Comparison of ENCODE assay signal across 30 cellular contexts in genomic region chr16:86306046-86306644, GRCh38.
A peak's percentile ranks its signal among the peaks of the same experiment; 100 is the strongest.
DNase-seq lines count a peak whose midpoint lies in the region; ATAC-seq and TF ChIP-seq lines count a peak whose summit lies in the region.
"Had no signal": no experiment of that assay in that cellular context is flagged by ENCODE, and none has a peak within 500 bp of the region (broad histone marks: within the 10 kb centered on the region; RNA-seq: fewer than 3 reads in every experiment).

No MANE protein-coding gene starts in this region.

- DNase-seq in AG09309 (ENCODE audit: low read depth) (peak; percentile 91), SJSA1 (ENCODE audit: low read depth in 1 of 2, low spot score in 2 of 2) (peak in 1 of 2 experiments; percentile 70), fibroblast of mammary gland (ENCODE audit: low read depth) (peak; percentile 41), ecto neural progenitor cell (ENCODE audit: low spot score) (no peak), hypothalamus (lab: John Stamatoyannopoulos, UW) (no peak), heart left ventricle (no peak)
- DNase-seq: activated CD4-positive, alpha-beta T cell treated with anti-CD3 and anti-CD28 coated beads, Interleukin-2, amount 50 U/mL, for 48 hours; activated CD4-positive, CD25-positive, alpha-beta regulatory T cell; activated CD8-positive, alpha-beta memory T cell treated with anti-CD3 and anti-CD28 coated beads, Interleukin-2, amount 50 U/mL, for 4 hours; activated naive CD8-positive, alpha-beta T cell treated with anti-CD3 and anti-CD28 coated beads for 36 hours; effector CD8-positive, alpha-beta T cell; erythroblast; Kasumi-1; left colon; naive B cell; NCI-H1694; NCI-H2171 treated with DMSO at 0.1 percent for 48 hours; NCI-H524 treated with DMSO at 0.1 percent for 48 hours; NK-92 treated with Interleukin-12 subunit alpha and Interleukin-12 subunit beta, amount 100 ng/mL, for 24 hours; retina; SHP77 treated with DMSO at 0.1 percent for 48 hours; spleen; stimulated activated CD4-positive, alpha-beta T cell treated with anti-CD3 and anti-CD28 coated beads, Interleukin-4, amount 100 ng/mL, for 1 hour; SW 1271 had no signal

- H3K27me3 ChIP-seq in SJSA1 (replicated peaks) (no peaks in the 10 kb centered on the region), muscle layer of colon (ENCODE audit: control insufficient read depth in 1 of 2, insufficient read depth in 2 of 2, low read length in 2 of 2) (no peaks in the 10 kb centered on the region), heart left ventricle (peaks cover 0 to 66% (median 8%) of the 10 kb centered on the region in 9 donors)

- TF ChIP-seq POLR2A in GM18505 (IDR thresholded peaks at IDR 0.05; ENCODE audit: borderline replicate concordance, extremely low read depth, insufficient read depth, insufficient read length) (no peak), heart left ventricle (IDR thresholded peaks at IDR 0.05) (no peak)

- H3K27ac ChIP-seq in SJSA1 (peak overlapping the region; percentile 69), muscle layer of colon (ENCODE audit: low read depth, low read length) (peak overlapping the region; percentile 0), heart left ventricle (peak overlapping the region in 1 of 12 donors; percentile 36)
- H3K27ac ChIP-seq: A549, C4-2B, spleen, suprapubic skin had no signal

- intact Hi-C loops in heart left ventricle (cut with DNase I) = no loop called here

- H3K4me1 ChIP-seq in SJSA1 (replicated peaks) = peaks cover 40% of the 10 kb centered on the region
- peaks cover 46% of the 10 kb centered on the region for H3K4me1 ChIP-seq in muscle layer of colon (ENCODE audit: insufficient read depth, low read length)
- no peaks in the 10 kb centered on the region for H3K4me1 ChIP-seq in heart left ventricle
- H3K4me1 ChIP-seq: suprapubic skin had no signal

- TF ChIP-seq CTCF in AG09309 (IDR thresholded peaks at IDR 0.05; ENCODE audit: control insufficient read depth, insufficient read depth, low read depth, low read length, missing control alignments) (no peak), fibroblast of mammary gland (conservative IDR thresholded peaks at IDR 0.05; ENCODE audit: control insufficient read depth, insufficient read depth, low read depth, low read length) (no peak), heart left ventricle (IDR thresholded peaks at IDR 0.05) (no peak)

- ATAC-seq in GM18505 (IDR thresholded peaks at IDR 0.05; ENCODE audit: unreplicated experiment) (no peak), heart left ventricle (no peak)
- ATAC-seq: A549; left colon; stimulated activated memory B cell treated with anti-CD40 and anti-IgM and Interleukin-4, amounts not matched to agents 10 μg/mL and 1 μg/mL and 100 μg/mL, for 72 hours had no signal

- 79 to 92% (median 85%) methylated on average over 7 of the region's 7 CpGs for WGBS in heart left ventricle, 4 donors

- H3K9ac ChIP-seq in muscle layer of colon (ENCODE audit: low read length) = no peak overlapping the region

- H3K36me3 ChIP-seq in SJSA1 (no peaks in the 10 kb centered on the region), muscle layer of colon (ENCODE audit: insufficient read depth, low read length) (no peaks in the 10 kb centered on the region), heart left ventricle (no peaks in the 10 kb centered on the region)
- H3K36me3 ChIP-seq: spleen, suprapubic skin had no signal

- H3K4me3 ChIP-seq in AG09309 (ENCODE audit: control insufficient read depth, low read depth, low read length) = no peak overlapping the region
- no peak overlapping the region for H3K4me3 ChIP-seq in SJSA1
- no peak overlapping the region for H3K4me3 ChIP-seq in fibroblast of mammary gland (ENCODE audit: control insufficient read depth, low read depth, low read length)
- no peak overlapping the region for H3K4me3 ChIP-seq in muscle layer of colon (ENCODE audit: low read depth in 1 of 2, low read length in 2 of 2)
- no peak overlapping the region for H3K4me3 ChIP-seq in heart left ventricle
- H3K4me3 ChIP-seq: A549, spleen, suprapubic skin had no signal

- no peaks in the 10 kb centered on the region for H3K9me3 ChIP-seq in SJSA1 (replicated peaks)
- no peaks in the 10 kb centered on the region for H3K9me3 ChIP-seq in muscle layer of colon (ENCODE audit: low read length)
- no peaks in the 10 kb centered on the region for H3K9me3 ChIP-seq in heart left ventricle
- H3K9me3 ChIP-seq: A549, spleen, suprapubic skin had no signal

Comparison
In these comparisons a context has a peak if more than half of its experiments do, and no peak if none do; other contexts are left out.
1. DNase-seq: peak in AG09309 (single experiment) and fibroblast of mammary gland (single experiment); none in ecto neural progenitor cell (single experiment), hypothalamus (0 of 51) and heart left ventricle (0 of 5).